1 cellular context compared by ENCODE assay signal in genomic region chr19:13118424-13119193, GRCh38.
TF ChIP-seq lines count a peak whose summit lies in the region.

No MANE protein-coding gene starts in this region.

TF ChIP-seq in HEK293, 187 proteins besides CTCF, POLR2A, EP300 and RAD21 (continued from another document and continues in another):
- TF ChIP-seq, protein P1, sequence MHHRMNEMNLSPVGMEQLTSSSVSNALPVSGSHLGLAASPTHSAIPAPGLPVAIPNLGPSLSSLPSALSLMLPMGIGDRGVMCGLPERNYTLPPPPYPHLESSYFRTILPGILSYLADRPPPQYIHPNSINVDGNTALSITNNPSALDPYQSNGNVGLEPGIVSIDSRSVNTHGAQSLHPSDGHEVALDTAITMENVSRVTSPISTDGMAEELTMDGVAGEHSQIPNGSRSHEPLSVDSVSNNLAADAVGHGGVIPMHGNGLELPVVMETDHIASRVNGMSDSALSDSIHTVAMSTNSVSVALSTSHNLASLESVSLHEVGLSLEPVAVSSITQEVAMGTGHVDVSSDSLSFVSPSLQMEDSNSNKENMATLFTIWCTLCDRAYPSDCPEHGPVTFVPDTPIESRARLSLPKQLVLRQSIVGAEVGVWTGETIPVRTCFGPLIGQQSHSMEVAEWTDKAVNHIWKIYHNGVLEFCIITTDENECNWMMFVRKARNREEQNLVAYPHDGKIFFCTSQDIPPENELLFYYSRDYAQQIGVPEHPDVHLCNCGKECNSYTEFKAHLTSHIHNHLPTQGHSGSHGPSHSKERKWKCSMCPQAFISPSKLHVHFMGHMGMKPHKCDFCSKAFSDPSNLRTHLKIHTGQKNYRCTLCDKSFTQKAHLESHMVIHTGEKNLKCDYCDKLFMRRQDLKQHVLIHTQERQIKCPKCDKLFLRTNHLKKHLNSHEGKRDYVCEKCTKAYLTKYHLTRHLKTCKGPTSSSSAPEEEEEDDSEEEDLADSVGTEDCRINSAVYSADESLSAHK (tag by site-specific recombination; IDR thresholded peaks at IDR 0.05) = no peak
- no peak for TF ChIP-seq YY1 (tag by site-specific recombination; IDR thresholded peaks at IDR 0.05)
- no peak for TF ChIP-seq ZBTB49 (tag by site-specific recombination; IDR thresholded peaks at IDR 0.05; ENCODE audit: low read depth)
- TF ChIP-seq ELK4 (IDR thresholded peaks at IDR 0.05; ENCODE audit: borderline replicate concordance, low read depth, low read length) = no peak
- TF ChIP-seq ZNF596 (tag by site-specific recombination; IDR thresholded peaks at IDR 0.05) = no peak
- no peak for TF ChIP-seq ZNF426 (tag by site-specific recombination; IDR thresholded peaks at IDR 0.05)
- TF ChIP-seq, protein P2, sequence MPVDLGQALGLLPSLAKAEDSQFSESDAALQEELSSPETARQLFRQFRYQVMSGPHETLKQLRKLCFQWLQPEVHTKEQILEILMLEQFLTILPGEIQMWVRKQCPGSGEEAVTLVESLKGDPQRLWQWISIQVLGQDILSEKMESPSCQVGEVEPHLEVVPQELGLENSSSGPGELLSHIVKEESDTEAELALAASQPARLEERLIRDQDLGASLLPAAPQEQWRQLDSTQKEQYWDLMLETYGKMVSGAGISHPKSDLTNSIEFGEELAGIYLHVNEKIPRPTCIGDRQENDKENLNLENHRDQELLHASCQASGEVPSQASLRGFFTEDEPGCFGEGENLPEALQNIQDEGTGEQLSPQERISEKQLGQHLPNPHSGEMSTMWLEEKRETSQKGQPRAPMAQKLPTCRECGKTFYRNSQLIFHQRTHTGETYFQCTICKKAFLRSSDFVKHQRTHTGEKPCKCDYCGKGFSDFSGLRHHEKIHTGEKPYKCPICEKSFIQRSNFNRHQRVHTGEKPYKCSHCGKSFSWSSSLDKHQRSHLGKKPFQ (tag by site-specific recombination; IDR thresholded peaks at IDR 0.05) = no peak
- TF ChIP-seq ZNF830 (tag by site-specific recombination; IDR thresholded peaks at IDR 0.05; ENCODE audit: low read depth) = no peak
- TF ChIP-seq ZNF169 (tag by site-specific recombination; IDR thresholded peaks at IDR 0.05) = no peak
- 0 out of 2 replicates have a peak, but pooled peaks have one; percentile 34 for TF ChIP-seq ZBTB8A (tag by site-specific recombination; IDR thresholded peaks at IDR 0.05)
- TF ChIP-seq, protein P3, sequence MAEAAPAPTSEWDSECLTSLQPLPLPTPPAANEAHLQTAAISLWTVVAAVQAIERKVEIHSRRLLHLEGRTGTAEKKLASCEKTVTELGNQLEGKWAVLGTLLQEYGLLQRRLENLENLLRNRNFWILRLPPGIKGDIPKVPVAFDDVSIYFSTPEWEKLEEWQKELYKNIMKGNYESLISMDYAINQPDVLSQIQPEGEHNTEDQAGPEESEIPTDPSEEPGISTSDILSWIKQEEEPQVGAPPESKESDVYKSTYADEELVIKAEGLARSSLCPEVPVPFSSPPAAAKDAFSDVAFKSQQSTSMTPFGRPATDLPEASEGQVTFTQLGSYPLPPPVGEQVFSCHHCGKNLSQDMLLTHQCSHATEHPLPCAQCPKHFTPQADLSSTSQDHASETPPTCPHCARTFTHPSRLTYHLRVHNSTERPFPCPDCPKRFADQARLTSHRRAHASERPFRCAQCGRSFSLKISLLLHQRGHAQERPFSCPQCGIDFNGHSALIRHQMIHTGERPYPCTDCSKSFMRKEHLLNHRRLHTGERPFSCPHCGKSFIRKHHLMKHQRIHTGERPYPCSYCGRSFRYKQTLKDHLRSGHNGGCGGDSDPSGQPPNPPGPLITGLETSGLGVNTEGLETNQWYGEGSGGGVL (tag by site-specific recombination; IDR thresholded peaks at IDR 0.05) = peak; percentile 82
- TF ChIP-seq GLIS1 (tag by site-specific recombination; IDR thresholded peaks at IDR 0.05) = peak; percentile 97
- 0 out of 2 replicates have a peak, but pooled peaks have one; percentile 26 for TF ChIP-seq ZNF292 (tag by site-specific recombination; IDR thresholded peaks at IDR 0.05; ENCODE audit: borderline replicate concordance, low read depth)
- TF ChIP-seq ZNF501 (tag by site-specific recombination; IDR thresholded peaks at IDR 0.05) = no peak
- no peak for TF ChIP-seq ZNF548 (tag by site-specific recombination; IDR thresholded peaks at IDR 0.05)
- TF ChIP-seq, protein P4, sequence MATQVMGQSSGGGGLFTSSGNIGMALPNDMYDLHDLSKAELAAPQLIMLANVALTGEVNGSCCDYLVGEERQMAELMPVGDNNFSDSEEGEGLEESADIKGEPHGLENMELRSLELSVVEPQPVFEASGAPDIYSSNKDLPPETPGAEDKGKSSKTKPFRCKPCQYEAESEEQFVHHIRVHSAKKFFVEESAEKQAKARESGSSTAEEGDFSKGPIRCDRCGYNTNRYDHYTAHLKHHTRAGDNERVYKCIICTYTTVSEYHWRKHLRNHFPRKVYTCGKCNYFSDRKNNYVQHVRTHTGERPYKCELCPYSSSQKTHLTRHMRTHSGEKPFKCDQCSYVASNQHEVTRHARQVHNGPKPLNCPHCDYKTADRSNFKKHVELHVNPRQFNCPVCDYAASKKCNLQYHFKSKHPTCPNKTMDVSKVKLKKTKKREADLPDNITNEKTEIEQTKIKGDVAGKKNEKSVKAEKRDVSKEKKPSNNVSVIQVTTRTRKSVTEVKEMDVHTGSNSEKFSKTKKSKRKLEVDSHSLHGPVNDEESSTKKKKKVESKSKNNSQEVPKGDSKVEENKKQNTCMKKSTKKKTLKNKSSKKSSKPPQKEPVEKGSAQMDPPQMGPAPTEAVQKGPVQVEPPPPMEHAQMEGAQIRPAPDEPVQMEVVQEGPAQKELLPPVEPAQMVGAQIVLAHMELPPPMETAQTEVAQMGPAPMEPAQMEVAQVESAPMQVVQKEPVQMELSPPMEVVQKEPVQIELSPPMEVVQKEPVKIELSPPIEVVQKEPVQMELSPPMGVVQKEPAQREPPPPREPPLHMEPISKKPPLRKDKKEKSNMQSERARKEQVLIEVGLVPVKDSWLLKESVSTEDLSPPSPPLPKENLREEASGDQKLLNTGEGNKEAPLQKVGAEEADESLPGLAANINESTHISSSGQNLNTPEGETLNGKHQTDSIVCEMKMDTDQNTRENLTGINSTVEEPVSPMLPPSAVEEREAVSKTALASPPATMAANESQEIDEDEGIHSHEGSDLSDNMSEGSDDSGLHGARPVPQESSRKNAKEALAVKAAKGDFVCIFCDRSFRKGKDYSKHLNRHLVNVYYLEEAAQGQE (tag by site-specific recombination; IDR thresholded peaks at IDR 0.05) = no peak
- no peak for TF ChIP-seq ZNF571 (tag by site-specific recombination; IDR thresholded peaks at IDR 0.05)
- no peak for TF ChIP-seq ZNF311 (tag by site-specific recombination; IDR thresholded peaks at IDR 0.05; ENCODE audit: borderline replicate concordance)
- 0 out of 2 replicates have a peak, but pooled peaks have one; percentile 27 for TF ChIP-seq ZNF449 (tag by site-specific recombination; IDR thresholded peaks at IDR 0.05)
- TF ChIP-seq ZNF747 (tag by site-specific recombination; IDR thresholded peaks at IDR 0.05) = no peak
- no peak for TF ChIP-seq ZNF23 (tag by site-specific recombination; IDR thresholded peaks at IDR 0.05; ENCODE audit: borderline replicate concordance)
- peak; percentile 85 for TF ChIP-seq SP2 (tag by site-specific recombination; IDR thresholded peaks at IDR 0.05)
- no peak for TF ChIP-seq FEZF1 (tag by site-specific recombination; IDR thresholded peaks at IDR 0.05)
- peak; percentile 2; the same call in 1 of the 2 replicates for TF ChIP-seq ZNF146 (tag by site-specific recombination; IDR thresholded peaks at IDR 0.05)
- no peak for TF ChIP-seq ZNF214 (tag by site-specific recombination; IDR thresholded peaks at IDR 0.05; ENCODE audit: borderline replicate concordance)
- TF ChIP-seq ZFP3 (tag by site-specific recombination; IDR thresholded peaks at IDR 0.05; ENCODE audit: low read depth) = no peak
- TF ChIP-seq KLF1 (tag by site-specific recombination; IDR thresholded peaks at IDR 0.05) = peak; percentile 85
- no peak for TF ChIP-seq ZNF211 (tag by site-specific recombination; IDR thresholded peaks at IDR 0.05; ENCODE audit: low read depth)
- TF ChIP-seq ZSCAN16 (tag by site-specific recombination; IDR thresholded peaks at IDR 0.05) = no peak
- no peak for TF ChIP-seq ZNF660 (tag by site-specific recombination; IDR thresholded peaks at IDR 0.05)
- TF ChIP-seq PRDM1 (tag by site-specific recombination; IDR thresholded peaks at IDR 0.05) = no peak
- no peak for TF ChIP-seq ZNF416 (tag by site-specific recombination; IDR thresholded peaks at IDR 0.05)
- TF ChIP-seq, protein P5, sequence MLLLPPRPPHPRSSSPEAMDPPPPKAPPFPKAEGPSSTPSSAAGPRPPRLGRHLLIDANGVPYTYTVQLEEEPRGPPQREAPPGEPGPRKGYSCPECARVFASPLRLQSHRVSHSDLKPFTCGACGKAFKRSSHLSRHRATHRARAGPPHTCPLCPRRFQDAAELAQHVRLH (tag by site-specific recombination; IDR thresholded peaks at IDR 0.05) = no peak
- TF ChIP-seq, protein P6, sequence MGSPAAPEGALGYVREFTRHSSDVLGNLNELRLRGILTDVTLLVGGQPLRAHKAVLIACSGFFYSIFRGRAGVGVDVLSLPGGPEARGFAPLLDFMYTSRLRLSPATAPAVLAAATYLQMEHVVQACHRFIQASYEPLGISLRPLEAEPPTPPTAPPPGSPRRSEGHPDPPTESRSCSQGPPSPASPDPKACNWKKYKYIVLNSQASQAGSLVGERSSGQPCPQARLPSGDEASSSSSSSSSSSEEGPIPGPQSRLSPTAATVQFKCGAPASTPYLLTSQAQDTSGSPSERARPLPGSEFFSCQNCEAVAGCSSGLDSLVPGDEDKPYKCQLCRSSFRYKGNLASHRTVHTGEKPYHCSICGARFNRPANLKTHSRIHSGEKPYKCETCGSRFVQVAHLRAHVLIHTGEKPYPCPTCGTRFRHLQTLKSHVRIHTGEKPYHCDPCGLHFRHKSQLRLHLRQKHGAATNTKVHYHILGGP (tag by site-specific recombination; IDR thresholded peaks at IDR 0.05) = no peak
- TF ChIP-seq, protein P7, sequence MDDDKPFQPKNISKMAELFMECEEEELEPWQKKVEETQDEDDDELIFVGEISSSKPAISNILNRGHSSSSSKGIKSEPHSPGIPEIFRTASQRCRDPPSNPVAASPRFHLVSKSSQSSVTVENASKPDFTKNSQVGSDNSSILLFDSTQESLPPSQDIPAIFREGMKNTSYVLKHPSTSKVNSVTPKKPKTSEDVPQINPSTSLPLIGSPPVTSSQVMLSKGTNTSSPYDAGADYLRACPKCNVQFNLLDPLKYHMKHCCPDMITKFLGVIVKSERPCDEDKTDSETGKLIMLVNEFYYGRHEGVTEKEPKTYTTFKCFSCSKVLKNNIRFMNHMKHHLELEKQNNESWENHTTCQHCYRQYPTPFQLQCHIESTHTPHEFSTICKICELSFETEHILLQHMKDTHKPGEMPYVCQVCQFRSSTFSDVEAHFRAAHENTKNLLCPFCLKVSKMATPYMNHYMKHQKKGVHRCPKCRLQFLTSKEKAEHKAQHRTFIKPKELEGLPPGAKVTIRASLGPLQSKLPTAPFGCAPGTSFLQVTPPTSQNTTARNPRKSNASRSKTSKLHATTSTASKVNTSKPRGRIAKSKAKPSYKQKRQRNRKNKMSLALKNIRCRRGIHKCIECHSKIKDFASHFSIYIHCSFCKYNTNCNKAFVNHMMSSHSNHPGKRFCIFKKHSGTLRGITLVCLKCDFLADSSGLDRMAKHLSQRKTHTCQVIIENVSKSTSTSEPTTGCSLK (tag by site-specific recombination; IDR thresholded peaks at IDR 0.05) = no peak
- no peak for TF ChIP-seq GFI1B (tag by site-specific recombination; IDR thresholded peaks at IDR 0.05)
- TF ChIP-seq ZNF174 (tag by site-specific recombination; IDR thresholded peaks at IDR 0.05) = no peak
- TF ChIP-seq ZNF610 (tag by site-specific recombination; IDR thresholded peaks at IDR 0.05; ENCODE audit: borderline replicate concordance) = peak; percentile 17; the same call in 1 of the 2 replicates
- no peak for TF ChIP-seq HOXC10 (CRISPR knock-in tag; IDR thresholded peaks at IDR 0.05)
- no peak for TF ChIP-seq ZNF560 (tag by site-specific recombination; IDR thresholded peaks at IDR 0.05; ENCODE audit: borderline replicate concordance)
- peak; percentile 67 for TF ChIP-seq SP7 (tag by site-specific recombination; IDR thresholded peaks at IDR 0.05)
- no peak for TF ChIP-seq IKZF3 (tag by site-specific recombination; IDR thresholded peaks at IDR 0.05)
- TF ChIP-seq WT1 (tag by site-specific recombination; IDR thresholded peaks at IDR 0.05) = no peak
- TF ChIP-seq ZNF354C (tag by site-specific recombination; IDR thresholded peaks at IDR 0.05; ENCODE audit: borderline replicate concordance, low read depth) = no peak
- no peak for TF ChIP-seq GLI4 (tag by site-specific recombination; IDR thresholded peaks at IDR 0.05)
- TF ChIP-seq ZNF10 (tag by site-specific recombination; IDR thresholded peaks at IDR 0.05) = no peak
- TF ChIP-seq ZNF324 (tag by site-specific recombination; IDR thresholded peaks at IDR 0.05) = no peak
- no peak for TF ChIP-seq ZNF785 (tag by site-specific recombination; IDR thresholded peaks at IDR 0.05)
- no peak for TF ChIP-seq ZNF623 (tag by site-specific recombination; IDR thresholded peaks at IDR 0.05)
